In genomic region chr10:90712529-90712928, GRCh38 we compare ENCODE assay signal across 25 cellular contexts.
DNase-seq lines count a peak whose midpoint lies in the region; ATAC-seq and TF ChIP-seq lines count a peak whose summit lies in the region.
"Had no signal": no experiment of that assay in that cellular context is flagged by ENCODE, and none has a peak within 500 bp of the region (broad histone marks: within the 10 kb centered on the region; RNA-seq: fewer than 3 reads in every experiment).

No MANE protein-coding gene starts in this region.

- H3K4me1 ChIP-seq in DND-41 (ENCODE audit: insufficient read depth, low read length) (no peaks in the 10 kb centered on the region), PC-3 (ENCODE audit: insufficient read depth, low read length) (no peaks in the 10 kb centered on the region), endodermal cell (ENCODE audit: control insufficient read depth, insufficient read depth, low read length) (no peaks in the 10 kb centered on the region), parathyroid adenoma (peaks cover 2% of the 10 kb centered on the region)
- H3K4me1 ChIP-seq: A549, BE2C, SJSA1 had no signal

- no peak overlapping the region for H3K4me3 ChIP-seq in DND-41 (ENCODE audit: low read depth in 1 of 2, low read length in 2 of 2)
- H3K4me3 ChIP-seq in PC-3 (ENCODE audit: low read length): no peak overlapping the region
- no peak overlapping the region for H3K4me3 ChIP-seq in endodermal cell (ENCODE audit: low read length)
- no peak overlapping the region for H3K4me3 ChIP-seq in parathyroid adenoma (ENCODE audit: low read depth, low read length)
- H3K4me3 ChIP-seq: A549, GM12878, K562, SJSA1 had no signal

- H3K4me3 Mint-ChIP-seq in endodermal cell: no peak overlapping the region
- H3K4me3 Mint-ChIP-seq in osteocyte (ENCODE audit: unreplicated experiment): no peak overlapping the region
- H3K4me3 Mint-ChIP-seq: CD4-positive, CD25-positive, alpha-beta regulatory T cell had no signal

- H3K4me1 Mint-ChIP-seq in endodermal cell (no peaks in the 10 kb centered on the region), osteocyte (ENCODE audit: unreplicated experiment) (no peaks in the 10 kb centered on the region)
- H3K4me1 Mint-ChIP-seq: CD4-positive, CD25-positive, alpha-beta regulatory T cell had no signal

- H3K9ac ChIP-seq in DND-41 (ENCODE audit: low read depth, low read length) (no peak overlapping the region), PC-3 (ENCODE audit: low read length) (no peak overlapping the region), endodermal cell (ENCODE audit: extremely low read depth, low read length, poor library complexity, severe bottlenecking) (no peak overlapping the region), parathyroid adenoma (no peak overlapping the region)

- no peaks in the 10 kb centered on the region for H3K79me2 ChIP-seq in DND-41 (ENCODE audit: insufficient read depth, low read length)
- H3K79me2 ChIP-seq in PC-3 (ENCODE audit: low read length): no peaks in the 10 kb centered on the region
- no peaks in the 10 kb centered on the region for H3K79me2 ChIP-seq in parathyroid adenoma

- H3K27me3 ChIP-seq in DND-41 (ENCODE audit: insufficient read depth, low read length, poor library complexity): peaks cover 19% of the 10 kb centered on the region
- no peaks in the 10 kb centered on the region for H3K27me3 ChIP-seq in PC-3 (ENCODE audit: low read length)
- peaks cover 8% of the 10 kb centered on the region for H3K27me3 ChIP-seq in endodermal cell (ENCODE audit: control insufficient read depth, insufficient read depth, low read length, poor library complexity, severe bottlenecking)
- H3K27me3 ChIP-seq in parathyroid adenoma (ENCODE audit: control insufficient read depth, insufficient read depth, low read length): no peaks in the 10 kb centered on the region
- H3K27me3 ChIP-seq: BE2C, SJSA1 had no signal

- H3K36me3 Mint-ChIP-seq in endodermal cell (ENCODE audit: low read depth): no peaks in the 10 kb centered on the region
- H3K36me3 Mint-ChIP-seq in osteocyte (ENCODE audit: unreplicated experiment): no peaks in the 10 kb centered on the region
- H3K36me3 Mint-ChIP-seq: CD4-positive, CD25-positive, alpha-beta regulatory T cell had no signal

- CTCF ChIA-PET in PC-3 (lab: Charles Lee): no interaction called here

- POLR2A ChIA-PET in PC-3 (lab: Charles Lee; ENCODE audit: unreplicated experiment): no interaction called here

- H4K20me1 ChIP-seq in DND-41 (ENCODE audit: insufficient read depth, low read length): no peaks in the 10 kb centered on the region
- H4K20me1 ChIP-seq in PC-3 (ENCODE audit: low read length): no peaks in the 10 kb centered on the region

- no peaks in the 10 kb centered on the region for H3F3A ChIP-seq in PC-3 (ENCODE audit: low read length, unreplicated experiment)

- TF ChIP-seq CTCF in DND-41 (IDR thresholded peaks at IDR 0.05; ENCODE audit: borderline replicate concordance, extremely low read depth, low read length, poor library complexity, severe bottlenecking) (peak; percentile 9), PC-3 (conservative IDR thresholded peaks at IDR 0.05; ENCODE audit: low read depth, low read length) (peak; percentile 31; the same call in 1 of the 2 replicates), endodermal cell (conservative IDR thresholded peaks at IDR 0.05) (peak; percentile 53), parathyroid adenoma (IDR thresholded peaks at IDR 0.05) (no peak), osteocyte (IDR thresholded peaks at IDR 0.05) (no peak)

- H3K27me3 Mint-ChIP-seq in endodermal cell (ENCODE audit: insufficient read depth): no peaks in the 10 kb centered on the region
- H3K27me3 Mint-ChIP-seq in osteocyte (ENCODE audit: unreplicated experiment): peaks cover 46% of the 10 kb centered on the region

- no peak for ATAC-seq in DND-41 (ENCODE audit: insufficient read depth, low read depth)
- ATAC-seq in PC-3: no peak
- ATAC-seq: A549, GM12878, HepG2, K562, Right ventricle myocardium inferior had no signal

- DNase-seq in DND-41 (no peak), PC-3 (no peak), endodermal cell (no peak), osteocyte (ENCODE audit: extremely low spot score, unreplicated experiment) (no peak), NCI-H128 (lab: John Stamatoyannopoulos, UW; ENCODE audit: unreplicated experiment) (no peak), cerebellar cortex (ENCODE audit: low spot score) (no peak)
- DNase-seq: BE2C; CD4-positive, CD25-positive, alpha-beta regulatory T cell; DMS 273 treated with DMSO at 0.1 percent for 48 hours; DMS79 treated with DMSO at 0.1 percent for 48 hours; H7; NCI-H1092; NCI-H1436 treated with DMSO at 0.1 percent for 48 hours; NCI-H2029; NCI-H2227 treated with DMSO at 0.1 percent for 48 hours; NCI-H510A treated with DMSO at 0.1 percent for 48 hours; NCI-H748 treated with DMSO at 0.1 percent for 48 hours had no signal

- H3K27ac ChIP-seq in DND-41 (ENCODE audit: low read length) (no peak overlapping the region), PC-3 (ENCODE audit: low read length) (no peak overlapping the region), endodermal cell (ENCODE audit: low read depth, low read length) (no peak overlapping the region), parathyroid adenoma (no peak overlapping the region)
- H3K27ac ChIP-seq: A549, HL-60, SJSA1 had no signal

- H3K9me3 Mint-ChIP-seq in endodermal cell (no peaks in the 10 kb centered on the region), osteocyte (ENCODE audit: unreplicated experiment) (no peaks in the 10 kb centered on the region)

- H2AFZ ChIP-seq in DND-41 (ENCODE audit: low read depth, low read length) (no peak overlapping the region), PC-3 (ENCODE audit: low read length) (no peak overlapping the region), parathyroid adenoma (peak overlapping the region; percentile 38)

- H3K9me3 ChIP-seq in DND-41 (ENCODE audit: insufficient read depth, low read length, severe bottlenecking) (no peaks in the 10 kb centered on the region), PC-3 (ENCODE audit: low read length) (no peaks in the 10 kb centered on the region), endodermal cell (ENCODE audit: control insufficient read depth, low read length) (no peaks in the 10 kb centered on the region), parathyroid adenoma (ENCODE audit: control insufficient read depth, low read length) (no peaks in the 10 kb centered on the region)
- H3K9me3 ChIP-seq: A549, BE2C, SJSA1 had no signal

- intact Hi-C loops in PC-3 (cut with micrococcal nuclease): loop anchor here (10.0 kb wide), 2 partner anchors 58 to 118 kb away; no protein-coding TSS in a partner anchor

- H3K36me3 ChIP-seq in DND-41 (ENCODE audit: insufficient read depth, low read length) (no peaks in the 10 kb centered on the region), PC-3 (ENCODE audit: low read depth, low read length) (no peaks in the 10 kb centered on the region), endodermal cell (ENCODE audit: control insufficient read depth, insufficient read depth, low read length) (no peaks in the 10 kb centered on the region), parathyroid adenoma (ENCODE audit: control insufficient read depth, insufficient read depth, low read length) (no peaks in the 10 kb centered on the region)
- H3K36me3 ChIP-seq: BE2C, SJSA1 had no signal

- H3K4me2 ChIP-seq in DND-41 (ENCODE audit: insufficient read depth, low read length): no peak overlapping the region
- H3K4me2 ChIP-seq in PC-3 (ENCODE audit: low read length): no peak overlapping the region
- no peak overlapping the region for H3K4me2 ChIP-seq in parathyroid adenoma (ENCODE audit: low read length)
- H3K4me2 ChIP-seq: A549 had no signal

- no TSS peak for BruUV-seq in PC-3 (replicated peaks; lab: Mats Ljungman, UMichigan)

- H3K9me2 ChIP-seq in PC-3 (replicated peaks; ENCODE audit: low read length): no peaks in the 10 kb centered on the region

- 61 to 67% methylated on average over 3 of the region's 3 CpGs for WGBS in endodermal cell (ENCODE audit: insufficient coverage in 1 of 2, insufficient read length in 1 of 2), 2 experiments

- H3K27ac Mint-ChIP-seq in endodermal cell (no peak overlapping the region), osteocyte (ENCODE audit: unreplicated experiment) (no peak overlapping the region)
- H3K27ac Mint-ChIP-seq: CD4-positive, CD25-positive, alpha-beta regulatory T cell had no signal

Comparison
In these comparisons a context has a peak if more than half of its experiments do, and no peak if none do; other contexts are left out.
1. CTCF ChIP-seq: peak in DND-41 (single experiment), PC-3 (single experiment) and endodermal cell (single experiment); none in parathyroid adenoma (single experiment) and osteocyte (single experiment).